Comparison of ENCODE assay signal across 27 cellular contexts in the genomic region with DNA sequence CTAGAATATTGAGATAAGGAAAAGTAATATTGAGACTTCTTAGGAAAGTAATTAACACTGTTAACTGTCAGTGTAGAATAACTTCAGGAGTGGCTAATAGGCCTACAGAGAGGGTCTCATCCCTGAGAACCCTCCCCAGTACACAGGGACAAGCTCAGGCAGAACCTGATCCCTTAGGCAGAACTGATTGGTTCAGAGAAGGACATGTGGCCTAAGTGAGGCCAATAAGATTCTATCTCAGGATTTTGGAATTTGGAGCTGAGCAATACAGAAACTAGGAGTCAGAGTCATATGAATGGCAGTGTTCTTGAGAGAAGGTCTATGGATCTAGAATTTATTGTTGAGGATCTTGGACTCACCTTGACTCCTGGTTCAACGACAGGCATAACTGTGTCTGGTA.
"Had no signal": no experiment of that assay in that cellular context is flagged by ENCODE, and none has a peak within 500 bp of the region (broad histone marks: within the 10 kb centered on the region; RNA-seq: fewer than 3 reads in every experiment).

No MANE protein-coding gene starts in this region.

- H3K36me3 Mint-ChIP-seq: activated naive CD4-positive, alpha-beta T cell treated with anti-CD3 and anti-CD28 coated beads, Interleukin-2, amount 50 U/mL, for 24 hours had no signal

- H3K4me3 Mint-ChIP-seq: activated CD8-positive, alpha-beta T cell treated with anti-CD3 and anti-CD28 coated beads, Interleukin-2, amount 10 ng/mL, durations not matched to agents 7 days and 5 days; activated naive CD4-positive, alpha-beta T cell treated with anti-CD3 and anti-CD28 coated beads, Interleukin-2, amount 50 U/mL, for 24 hours had no signal

- H3K4me1 ChIP-seq: breast epithelium, SJCRH30 had no signal

- H3K9me3 Mint-ChIP-seq: activated naive CD4-positive, alpha-beta T cell treated with anti-CD3 and anti-CD28 coated beads, Interleukin-2, amount 50 U/mL, for 24 hours had no signal

- DNase-seq: activated CD4-positive, alpha-beta T cell treated with anti-CD3 and anti-CD28 coated beads for 4 hours; activated CD4-positive, alpha-beta T cell treated with anti-CD3 and anti-CD28 coated beads, Interleukin-2, amount 50 U/mL, for 4 hours; activated CD8-positive, alpha-beta memory T cell treated with anti-CD3 and anti-CD28 coated beads, Interleukin-2, amount 50 U/mL, for 48 hours; activated CD8-positive, alpha-beta T cell treated with anti-CD3 and anti-CD28 coated beads, Interleukin-2, amount 10 ng/mL, durations not matched to agents 7 days and 5 days; activated effector memory CD4-positive, alpha-beta T cell treated with Interleukin-2 at 50 U/mL for 16 hours; activated naive CD4-positive, alpha-beta T cell; activated T-cell treated with anti-CD3 and anti-CD28 coated beads, Interleukin-2, amount 50 U/mL, for 1 hour; aorta; Kasumi-1; MV-4-11; NCI-H1105; NCI-H1436; NCI-H1694 treated with DMSO at 0.1 percent for 48 hours; NCI-H2029 treated with DMSO at 0.1 percent for 48 hours; NCI-H510A treated with DMSO at 0.1 percent for 48 hours; NCI-H69; NK-92 treated with Interleukin-12 subunit alpha and Interleukin-12 subunit beta, amount 100 ng/mL, for 24 hours; OCI-M1; Right ventricle myocardium superior; RPMI8226; SJCRH30; SK-N-SH; T-helper 1 cell had no signal

- H3K4me2 ChIP-seq: SK-N-SH had no signal

- H3K4me3 ChIP-seq: breast epithelium, SJCRH30 had no signal

- H3K36me3 ChIP-seq: breast epithelium, SJCRH30 had no signal

- ATAC-seq: activated CD8-positive, alpha-beta T cell treated with anti-CD3 and anti-CD28 coated beads, Interleukin-2, amount 10 ng/mL, durations not matched to agents 7 days and 5 days; Panc1 had no signal

- H3K9ac ChIP-seq: SK-N-SH had no signal

- H3K9me3 ChIP-seq: breast epithelium, SJCRH30, SK-N-SH had no signal

- H3K27me3 ChIP-seq: SJCRH30 had no signal

- H3K27ac Mint-ChIP-seq: activated CD8-positive, alpha-beta T cell treated with anti-CD3 and anti-CD28 coated beads, Interleukin-2, amount 10 ng/mL, durations not matched to agents 7 days and 5 days; activated naive CD4-positive, alpha-beta T cell treated with anti-CD3 and anti-CD28 coated beads, Interleukin-2, amount 50 U/mL, for 24 hours had no signal

- H3K27ac ChIP-seq: breast epithelium, SJCRH30, VCaP had no signal

- H3K9me2 ChIP-seq: SK-N-SH had no signal
